30 cellular contexts compared by ENCODE assay signal in genomic region chr15:60512937-60513336, GRCh38.
"Had no signal": no experiment of that assay in that cellular context is flagged by ENCODE, and none has a peak within 500 bp of the region (broad histone marks: within the 10 kb centered on the region; RNA-seq: fewer than 3 reads in every experiment).

No MANE protein-coding gene starts in this region.

- H3K4me3 ChIP-seq: breast epithelium, esophagus muscularis mucosa, heart left ventricle, right lobe of liver, vagina had no signal

- DNase-seq: activated CD4-positive, alpha-beta T cell treated with anti-CD3 and anti-CD28 coated beads for 48 hours; activated CD4-positive, alpha-beta T cell treated with anti-CD3 and anti-CD28 coated beads, Interleukin-2, amount 50 U/mL, for 48 hours; activated effector memory CD4-positive, alpha-beta T cell treated with Interleukin-2 at 50 U/mL for 16 hours; activated naive CD4-positive, alpha-beta T cell treated with anti-CD3 and anti-CD28 coated beads for 36 hours; activated naive CD8-positive, alpha-beta T cell treated with anti-CD3 and anti-CD28 coated beads, Interleukin-2, amount 50 U/mL, for 24 hours; activated T-cell treated with anti-CD3 and anti-CD28 coated beads, Interleukin-2, amount 50 U/mL, for 48 hours; amygdala; central memory CD4-positive, alpha-beta T cell; dermis blood vessel endothelial cell; effector CD4-positive, alpha-beta T cell; foreskin keratinocyte; heart left ventricle; hypothalamus; nephron progenitor cell; right lobe of liver; stimulated activated CD4-positive, alpha-beta T cell treated with anti-CD3 and anti-CD28 coated beads, Interleukin-12 subunit alpha, Interleukin-12 subunit beta, amount 100 ng/mL, for 4 hours; stimulated activated CD4-positive, alpha-beta T cell treated with anti-CD3 and anti-CD28 coated beads, Interleukin-4, amount 100 ng/mL, for 1 hour; substantia nigra; T1000; WERI-Rb-1 had no signal

- H3K36me3 ChIP-seq: breast epithelium, neutrophil had no signal

- H3K27me3 Mint-ChIP-seq: activated naive CD8-positive, alpha-beta T cell treated with anti-CD3 and anti-CD28 coated beads, Interleukin-2, amount 50 U/mL, for 24 hours; progenitor cell of endocrine pancreas; stimulated activated naive CD8-positive, alpha-beta T cell treated with anti-CD3 and anti-CD28 coated beads, Interleukin-15, Interleukin-2, amounts not matched to agents 100 ng/mL and 50 ng/mL, for 24 hours; type B pancreatic cell had no signal

- ATAC-seq: activated CD4-positive, CD25-positive, alpha-beta regulatory T cell treated with anti-CD3 and anti-CD28 coated beads, Interleukin-2, amount 50 U/mL, for 24 hours; activated naive CD8-positive, alpha-beta T cell treated with anti-CD3 and anti-CD28 coated beads, Interleukin-2, amount 50 U/mL, for 24 hours; foreskin keratinocyte; heart left ventricle; right lobe of liver had no signal

- H3K9me3 Mint-ChIP-seq: activated naive CD4-positive, alpha-beta T cell treated with anti-CD3 and anti-CD28 coated beads for 36 hours; activated naive CD8-positive, alpha-beta T cell treated with anti-CD3 and anti-CD28 coated beads, Interleukin-2, amount 50 U/mL, for 24 hours; mesothelial cell of epicardium; nephron progenitor cell; stimulated activated naive CD8-positive, alpha-beta T cell treated with anti-CD3 and anti-CD28 coated beads, Interleukin-15, Interleukin-2, amounts not matched to agents 100 ng/mL and 50 ng/mL, for 24 hours; T-helper 1 cell treated with Interleukin-12 subunit alpha and Interleukin-12 subunit beta and Interleukin-4 antibody, amounts not matched to agents 30 μg/mL and 1 μg/mL, for 36 hours; type B pancreatic cell had no signal

- H3K4me3 Mint-ChIP-seq: activated naive CD4-positive, alpha-beta T cell treated with anti-CD3 and anti-CD28 coated beads for 36 hours; activated naive CD8-positive, alpha-beta T cell treated with anti-CD3 and anti-CD28 coated beads, Interleukin-2, amount 50 U/mL, for 24 hours; mesothelial cell of epicardium; nephron progenitor cell; stimulated activated naive CD8-positive, alpha-beta T cell treated with anti-CD3 and anti-CD28 coated beads, Interleukin-15, Interleukin-2, amounts not matched to agents 100 ng/mL and 50 ng/mL, for 24 hours; T-helper 1 cell treated with Interleukin-12 subunit alpha and Interleukin-12 subunit beta and Interleukin-4 antibody, amounts not matched to agents 30 μg/mL and 1 μg/mL, for 36 hours; type B pancreatic cell had no signal

- H3K4me1 ChIP-seq: breast epithelium, vagina had no signal

- H3K27me3 ChIP-seq: breast epithelium, esophagus muscularis mucosa, foreskin keratinocyte, heart left ventricle, neutrophil, right lobe of liver, vagina had no signal

- H3K27ac Mint-ChIP-seq: activated naive CD4-positive, alpha-beta T cell treated with anti-CD3 and anti-CD28 coated beads for 36 hours; activated naive CD8-positive, alpha-beta T cell treated with anti-CD3 and anti-CD28 coated beads, Interleukin-2, amount 50 U/mL, for 24 hours; mesothelial cell of epicardium; nephron progenitor cell; progenitor cell of endocrine pancreas; T-helper 1 cell treated with Interleukin-12 subunit alpha and Interleukin-12 subunit beta and Interleukin-4 antibody, amounts not matched to agents 30 μg/mL and 1 μg/mL, for 36 hours; type B pancreatic cell had no signal

- H3K9me3 ChIP-seq: breast epithelium, esophagus muscularis mucosa, heart left ventricle, neutrophil, right lobe of liver, vagina had no signal

- H3K27ac ChIP-seq: breast epithelium, esophagus muscularis mucosa, foreskin keratinocyte, heart left ventricle, neutrophil, right lobe of liver, vagina, WERI-Rb-1 had no signal

- H3K36me3 Mint-ChIP-seq: mesothelial cell of epicardium, type B pancreatic cell had no signal
